In genomic region chr15:42716125-42716524, GRCh38 we compare ENCODE assay signal across 20 cellular contexts. TPM values are rescaled to one million over a fixed set of nuclear protein-coding genes. Genes with fewer than 3 reads are reported as not detected.
DNase-seq lines count a peak whose midpoint lies in the region; ATAC-seq and TF ChIP-seq lines count a peak whose summit lies in the region.
"Had no signal": no experiment of that assay in that cellular context is flagged by ENCODE, and none has a peak within 500 bp of the region (broad histone marks: within the 10 kb centered on the region; RNA-seq: fewer than 3 reads in every experiment).

No MANE protein-coding gene starts in this region.

- H3K36me3 Mint-ChIP-seq in HFFc6 (ENCODE audit: low read depth) (0 out of 2 replicates have a peak, but pooled peaks cover 6% of the 10 kb centered on the region), type B pancreatic cell (no peaks in the 10 kb centered on the region)
- peaks cover 25% of the 10 kb centered on the region for H3K36me3 Mint-ChIP-seq in stimulated activated effector memory CD8-positive, alpha-beta T cell treated with anti-CD3 and anti-CD28 coated beads, Interleukin-12 subunit alpha, Interleukin-12 subunit beta, amount 100 ng/mL, for 72 hours

- TF ChIP-seq CTCF in HFFc6 (IDR thresholded peaks at IDR 0.05) (no peak), coronary artery (IDR thresholded peaks at IDR 0.05) (no peak), type B pancreatic cell (conservative IDR thresholded peaks at IDR 0.05) (no peak)

- H3K4me3 ChIP-seq in coronary artery = no peak overlapping the region
- H3K4me3 ChIP-seq: A549, BLaER1, GM23338, HAP-1 had no signal

- H3K4me3 Mint-ChIP-seq in HFFc6 (no peak overlapping the region), type B pancreatic cell (no peak overlapping the region)
- no peak overlapping the region for H3K4me3 Mint-ChIP-seq in stimulated activated effector memory CD8-positive, alpha-beta T cell treated with anti-CD3 and anti-CD28 coated beads, Interleukin-12 subunit alpha, Interleukin-12 subunit beta, amount 100 ng/mL, for 72 hours
- H3K4me3 Mint-ChIP-seq: B cell; CD4-positive, CD25-positive, alpha-beta regulatory T cell; CD8-positive, alpha-beta T cell; GM23338 had no signal

- H3K27me3 Mint-ChIP-seq in HFFc6 (ENCODE audit: insufficient read depth) (peaks cover 4% of the 10 kb centered on the region; the same call in 1 of the 2 replicates), type B pancreatic cell (no peaks in the 10 kb centered on the region)
- H3K27me3 Mint-ChIP-seq: B cell; CD4-positive, CD25-positive, alpha-beta regulatory T cell had no signal

- intact Hi-C loops in Right ventricle myocardium superior (cut with DNase I) = no loop called here

- H3K4me1 Mint-ChIP-seq in HFFc6 (ENCODE audit: low read depth) (peaks cover 15% of the 10 kb centered on the region), type B pancreatic cell (ENCODE audit: unreplicated experiment) (no peaks in the 10 kb centered on the region)
- H3K4me1 Mint-ChIP-seq in stimulated activated effector memory CD8-positive, alpha-beta T cell treated with anti-CD3 and anti-CD28 coated beads, Interleukin-12 subunit alpha, Interleukin-12 subunit beta, amount 100 ng/mL, for 72 hours = no peaks in the 10 kb centered on the region
- H3K4me1 Mint-ChIP-seq: B cell; CD4-positive, CD25-positive, alpha-beta regulatory T cell; GM23338 had no signal

- ATAC-seq in stimulated activated effector memory CD8-positive, alpha-beta T cell treated with anti-CD3 and anti-CD28 coated beads, Interleukin-12 subunit alpha, Interleukin-12 subunit beta, amount 100 ng/mL, for 72 hours = peak; percentile 26
- ATAC-seq in stimulated activated naive CD8-positive, alpha-beta T cell treated with anti-CD3 and anti-CD28 coated beads, Interleukin-15, Interleukin-2, amounts not matched to agents 100 U/mL and 50 U/mL, for 24 hours = no peak
- ATAC-seq in Right ventricle myocardium superior (ENCODE audit: poor library complexity) = no peak
- ATAC-seq: A549; CD8-positive, alpha-beta T cell; GM23338 had no signal

- H3K9me3 Mint-ChIP-seq in HFFc6 = no peaks in the 10 kb centered on the region
- H3K9me3 Mint-ChIP-seq in stimulated activated effector memory CD8-positive, alpha-beta T cell treated with anti-CD3 and anti-CD28 coated beads, Interleukin-12 subunit alpha, Interleukin-12 subunit beta, amount 100 ng/mL, for 72 hours = no peaks in the 10 kb centered on the region
- no peaks in the 10 kb centered on the region for H3K9me3 Mint-ChIP-seq in type B pancreatic cell
- H3K9me3 Mint-ChIP-seq: CD4-positive, CD25-positive, alpha-beta regulatory T cell; CD8-positive, alpha-beta T cell; GM23338 had no signal

- no peak overlapping the region for H3K27ac ChIP-seq in coronary artery
- H3K27ac ChIP-seq: A549, BLaER1, C4-2B had no signal

- DNase-seq in AG08396 (ENCODE audit: low spot score) (peak; percentile 1), HFFc6 (no peak), coronary artery (ENCODE audit: low spot score) (peak; percentile 55), type B pancreatic cell (ENCODE audit: extremely low spot score, unreplicated experiment) (no peak), Right ventricle myocardium superior (no peak)
- no peak for DNase-seq in stimulated activated effector memory CD8-positive, alpha-beta T cell treated with anti-CD3 and anti-CD28 coated beads, Interleukin-12 subunit alpha, Interleukin-12 subunit beta, amount 100 ng/mL, for 72 hours (ENCODE audit: low spot score in 2 of 2)
- DNase-seq in stimulated activated naive CD8-positive, alpha-beta T cell treated with anti-CD3 and anti-CD28 coated beads, Interleukin-15, Interleukin-2, amounts not matched to agents 100 U/mL and 50 U/mL, for 24 hours = no peak
- DNase-seq: 8988T; ACHN; Caco-2; CD4-positive, CD25-positive, alpha-beta regulatory T cell; CD8-positive, alpha-beta T cell; DMS153; DND-41 had no signal

- H3K27ac Mint-ChIP-seq in HFFc6 (peak overlapping the region; percentile 44; the same call in 1 of the 2 replicates), type B pancreatic cell (no peak overlapping the region)
- H3K27ac Mint-ChIP-seq in stimulated activated effector memory CD8-positive, alpha-beta T cell treated with anti-CD3 and anti-CD28 coated beads, Interleukin-12 subunit alpha, Interleukin-12 subunit beta, amount 100 ng/mL, for 72 hours = peak overlapping the region; percentile 38
- H3K27ac Mint-ChIP-seq: B cell; CD8-positive, alpha-beta T cell; GM23338 had no signal

RNA-seq across cellular contexts. Expression of gene CDAN1, which starts 20.8 kb away (rescaled TPM):
- 10 to 100 TPM; 12.4 to 17.7 (median 16.0) TPM for total RNA-seq in HFFc6 (2021; fragmentation: NEBNext Ultra II Directional; extraction: Animal tissue kit (Norgen Biotek cat#: 25700))
- total RNA-seq in type B pancreatic cell (ENCODE audit: low replicate concordance) (25.8 and 37.2 TPM in 2 replicates), Right ventricle myocardium superior (6.3 TPM)

Comparison
In these comparisons a context has a peak if more than half of its experiments do, and no peak if none do; other contexts are left out.
1. DNase-seq: peak in AG08396 (single experiment) and coronary artery (single experiment); none in HFFc6 (single experiment), stimulated activated effector memory CD8-positive, alpha-beta T cell treated with anti-CD3 and anti-CD28 coated beads, Interleukin-12 subunit alpha, Interleukin-12 subunit beta, amount 100 ng/mL, for 72 hours (0 of 2), type B pancreatic cell (single experiment), stimulated activated naive CD8-positive, alpha-beta T cell treated with anti-CD3 and anti-CD28 coated beads, Interleukin-15, Interleukin-2, amounts not matched to agents 100 U/mL and 50 U/mL, for 24 hours (single experiment) and Right ventricle myocardium superior (single experiment).